In the genomic region with DNA sequence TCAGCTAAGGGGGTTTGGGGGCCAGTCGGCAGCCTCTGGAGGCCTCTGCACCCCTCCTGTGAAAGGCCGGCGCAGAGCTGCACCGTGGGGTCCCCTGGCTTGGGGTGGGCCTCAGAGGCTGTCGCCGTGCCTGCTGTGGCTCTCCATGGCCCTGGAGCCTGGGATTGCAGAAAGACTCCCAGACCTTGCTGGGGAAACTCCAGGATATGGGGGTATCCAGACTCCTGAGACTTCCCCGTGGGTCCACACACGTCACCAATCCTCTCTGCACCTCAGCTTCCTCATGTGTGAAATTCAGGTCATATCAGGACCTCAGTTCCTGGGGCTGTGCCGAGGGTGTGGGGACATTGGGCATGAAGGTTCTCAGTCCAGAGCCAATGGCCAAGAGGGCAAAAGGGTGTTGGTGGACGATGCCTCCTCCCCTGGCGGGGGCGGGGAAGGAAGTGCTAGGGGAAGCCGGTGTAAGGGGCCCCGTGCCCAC, we compare ENCODE assay signal across 22 cellular contexts.
DNase-seq lines count a peak whose midpoint lies in the region; ATAC-seq and TF ChIP-seq lines count a peak whose summit lies in the region.
"Had no signal": no experiment of that assay in that cellular context is flagged by ENCODE, and none has a peak within 500 bp of the region (broad histone marks: within the 10 kb centered on the region; RNA-seq: fewer than 3 reads in every experiment).

No MANE protein-coding gene starts in this region.

- H3K36me3 ChIP-seq in mucosa of descending colon (ENCODE audit: low read depth) (no peaks in the 10 kb centered on the region), upper lobe of right lung (no peaks in the 10 kb centered on the region), HAP-1 (replicated peaks) (no peaks in the 10 kb centered on the region)

- H3K4me3 ChIP-seq in mucosa of descending colon: no peak overlapping the region
- no peak overlapping the region for H3K4me3 ChIP-seq in upper lobe of right lung
- H3K4me3 ChIP-seq in HAP-1: no peak overlapping the region
- H3K4me3 ChIP-seq: psoas muscle, SK-N-MC had no signal

- no peaks in the 10 kb centered on the region for H3K4me1 ChIP-seq in mucosa of descending colon (ENCODE audit: low read depth)
- no peaks in the 10 kb centered on the region for H3K4me1 ChIP-seq in upper lobe of right lung
- no peaks in the 10 kb centered on the region for H3K4me1 ChIP-seq in HAP-1
- H3K4me1 ChIP-seq: foreskin keratinocyte, psoas muscle had no signal

- peaks cover 9% of the 10 kb centered on the region for H3K4me1 Mint-ChIP-seq in activated naive CD8-positive, alpha-beta T cell treated with anti-CD3 and anti-CD28 coated beads, Interleukin-2, amount 10 ng/mL, durations not matched to agents 7 days and 5 days
- H3K4me1 Mint-ChIP-seq in activated naive CD8-positive, alpha-beta T cell treated with anti-CD3 and anti-CD28 coated beads, Interleukin-2, amount 50 U/mL, for 24 hours: peaks cover 5% of the 10 kb centered on the region

- H3K4me3 Mint-ChIP-seq in activated naive CD8-positive, alpha-beta T cell treated with anti-CD3 and anti-CD28 coated beads, Interleukin-2, amount 10 ng/mL, durations not matched to agents 7 days and 5 days: no peak overlapping the region
- no peak overlapping the region for H3K4me3 Mint-ChIP-seq in activated naive CD8-positive, alpha-beta T cell treated with anti-CD3 and anti-CD28 coated beads, Interleukin-2, amount 50 U/mL, for 24 hours
- H3K4me3 Mint-ChIP-seq: activated T-helper 1 cell treated with anti-CD3 and anti-CD28 coated beads, Interleukin-12 subunit alpha, Interleukin-12 subunit beta, Interleukin-2, Interleukin-4 antibody, amounts not matched to agents 30 ng/mL and 10 ng/mL and 1 ng/mL, durations not matched to agents 14 hours and 24 hours and 36 hours; CD4-positive, CD25-positive, alpha-beta regulatory T cell; stimulated activated naive B cell treated with anti-CD40 and anti-IgM and Interleukin-4, amounts not matched to agents 10 μg/mL and 1 μg/mL and 100 μg/mL, for 72 hours; T-helper 17 cell had no signal

- POLR2A ChIA-PET in activated naive CD8-positive, alpha-beta T cell treated with anti-CD3 and anti-CD28 coated beads, Interleukin-2, amount 10 ng/mL, durations not matched to agents 7 days and 5 days (lab: Charles Lee): no interaction called here

- no peaks in the 10 kb centered on the region for H3K9me3 Mint-ChIP-seq in activated naive CD8-positive, alpha-beta T cell treated with anti-CD3 and anti-CD28 coated beads, Interleukin-2, amount 10 ng/mL, durations not matched to agents 7 days and 5 days
- H3K9me3 Mint-ChIP-seq in activated naive CD8-positive, alpha-beta T cell treated with anti-CD3 and anti-CD28 coated beads, Interleukin-2, amount 50 U/mL, for 24 hours: no peaks in the 10 kb centered on the region
- H3K9me3 Mint-ChIP-seq: activated T-helper 1 cell treated with anti-CD3 and anti-CD28 coated beads, Interleukin-12 subunit alpha, Interleukin-12 subunit beta, Interleukin-2, Interleukin-4 antibody, amounts not matched to agents 30 ng/mL and 10 ng/mL and 1 ng/mL, durations not matched to agents 14 hours and 24 hours and 36 hours; CD4-positive, CD25-positive, alpha-beta regulatory T cell; stimulated activated naive B cell treated with anti-CD40 and anti-IgM and Interleukin-4, amounts not matched to agents 10 μg/mL and 1 μg/mL and 100 μg/mL, for 72 hours had no signal

- H3K9me3 ChIP-seq in mucosa of descending colon (no peaks in the 10 kb centered on the region), upper lobe of right lung (no peaks in the 10 kb centered on the region), HAP-1 (no peaks in the 10 kb centered on the region)
- H3K9me3 ChIP-seq: psoas muscle had no signal

- intact Hi-C loops in cardiac septum (cut with DNase I) (no loop called here), mucosa of descending colon (cut with DNase I, micrococcal nuclease) (no loop called here), upper lobe of right lung (cut with DNase I) (no loop called here)

- H3K27me3 ChIP-seq in upper lobe of right lung (no peaks in the 10 kb centered on the region), HAP-1 (ENCODE audit: low read depth) (no peaks in the 10 kb centered on the region)

- in situ Hi-C loops in HAP-1 (cut with MboI; ENCODE audit: low sequenced_read_pairs): no loop called here

- no peaks in the 10 kb centered on the region for H3K36me3 Mint-ChIP-seq in activated naive CD8-positive, alpha-beta T cell treated with anti-CD3 and anti-CD28 coated beads, Interleukin-2, amount 10 ng/mL, durations not matched to agents 7 days and 5 days
- no peaks in the 10 kb centered on the region for H3K36me3 Mint-ChIP-seq in activated naive CD8-positive, alpha-beta T cell treated with anti-CD3 and anti-CD28 coated beads, Interleukin-2, amount 50 U/mL, for 24 hours (ENCODE audit: low read depth)
- H3K36me3 Mint-ChIP-seq: CD4-positive, CD25-positive, alpha-beta regulatory T cell had no signal

- H3K27ac ChIP-seq in upper lobe of right lung: no peak overlapping the region
- H3K27ac ChIP-seq: foreskin keratinocyte, psoas muscle, SK-N-MC had no signal

- no peaks in the 10 kb centered on the region for H3K27me3 Mint-ChIP-seq in activated naive CD8-positive, alpha-beta T cell treated with anti-CD3 and anti-CD28 coated beads, Interleukin-2, amount 10 ng/mL, durations not matched to agents 7 days and 5 days
- H3K27me3 Mint-ChIP-seq in activated naive CD8-positive, alpha-beta T cell treated with anti-CD3 and anti-CD28 coated beads, Interleukin-2, amount 50 U/mL, for 24 hours: no peaks in the 10 kb centered on the region
- H3K27me3 Mint-ChIP-seq: CD4-positive, CD25-positive, alpha-beta regulatory T cell; stimulated activated naive B cell treated with anti-CD40 and anti-IgM and Interleukin-4, amounts not matched to agents 10 μg/mL and 1 μg/mL and 100 μg/mL, for 72 hours; T-helper 17 cell had no signal

- H3K27ac Mint-ChIP-seq in activated naive CD8-positive, alpha-beta T cell treated with anti-CD3 and anti-CD28 coated beads, Interleukin-2, amount 10 ng/mL, durations not matched to agents 7 days and 5 days: no peak overlapping the region
- no peak overlapping the region for H3K27ac Mint-ChIP-seq in activated naive CD8-positive, alpha-beta T cell treated with anti-CD3 and anti-CD28 coated beads, Interleukin-2, amount 50 U/mL, for 24 hours
- H3K27ac Mint-ChIP-seq: activated T-helper 1 cell treated with anti-CD3 and anti-CD28 coated beads, Interleukin-12 subunit alpha, Interleukin-12 subunit beta, Interleukin-2, Interleukin-4 antibody, amounts not matched to agents 30 ng/mL and 10 ng/mL and 1 ng/mL, durations not matched to agents 14 hours and 24 hours and 36 hours; CD4-positive, CD25-positive, alpha-beta regulatory T cell; stimulated activated naive B cell treated with anti-CD40 and anti-IgM and Interleukin-4, amounts not matched to agents 10 μg/mL and 1 μg/mL and 100 μg/mL, for 72 hours; T-helper 17 cell had no signal

- no peak for TF ChIP-seq CTCF in mucosa of descending colon (IDR thresholded peaks at IDR 0.05)
- no peak for TF ChIP-seq CTCF in upper lobe of right lung (IDR thresholded peaks at IDR 0.05)

- no peak for ATAC-seq in activated naive CD8-positive, alpha-beta T cell treated with anti-CD3 and anti-CD28 coated beads, Interleukin-2, amount 10 ng/mL, durations not matched to agents 7 days and 5 days (ENCODE audit: low read depth)
- ATAC-seq in activated naive CD8-positive, alpha-beta T cell treated with anti-CD3 and anti-CD28 coated beads, Interleukin-2, amount 50 U/mL, for 24 hours: no peak
- ATAC-seq in mucosa of descending colon (no peak), upper lobe of right lung (no peak), HG03432 (IDR thresholded peaks at IDR 0.05; ENCODE audit: unreplicated experiment) (no peak)
- ATAC-seq: esophagus mucosa; foreskin keratinocyte; HCT116; psoas muscle; stimulated activated naive B cell treated with anti-CD40 and anti-IgM and Interleukin-4, amounts not matched to agents 10 μg/mL and 1 μg/mL and 100 μg/mL, for 72 hours; T-helper 17 cell had no signal

- DNase-seq in activated naive CD8-positive, alpha-beta T cell treated with anti-CD3 and anti-CD28 coated beads, Interleukin-2, amount 10 ng/mL, durations not matched to agents 7 days and 5 days: peak; percentile 26
- no peak for DNase-seq in activated naive CD8-positive, alpha-beta T cell treated with anti-CD3 and anti-CD28 coated beads, Interleukin-2, amount 50 U/mL, for 24 hours
- DNase-seq in cardiac septum (ENCODE audit: low spot score): peak; percentile 41
- peak in 2 of 3 donors; percentile 9 to 22 for DNase-seq in mucosa of descending colon
- peak; percentile 55 for DNase-seq in upper lobe of right lung
- DNase-seq in NCI-H526 treated with DMSO at 0.1 percent for 48 hours (lab: John Stamatoyannopoulos, UW): no peak
- DNase-seq in HAP-1 (ENCODE audit: low spot score in 2 of 2): no peak
- DNase-seq: activated CD8-positive, alpha-beta memory T cell treated with anti-CD3 and anti-CD28 coated beads for 24 hours; CD4-positive, CD25-positive, alpha-beta regulatory T cell; effector memory CD4-positive, alpha-beta T cell; foreskin keratinocyte; NCI-H1105 treated with DMSO at 0.1 percent for 48 hours; NCI-H2029; small intestine; stimulated activated naive B cell treated with anti-CD40 and anti-IgM and Interleukin-4, amounts not matched to agents 10 μg/mL and 1 μg/mL and 100 μg/mL, for 72 hours had no signal

Comparison
In these comparisons a context has a peak if more than half of its experiments do, and no peak if none do; other contexts are left out.
1. DNase-seq: peak in activated naive CD8-positive, alpha-beta T cell treated with anti-CD3 and anti-CD28 coated beads, Interleukin-2, amount 10 ng/mL, durations not matched to agents 7 days and 5 days (single experiment), cardiac septum (single experiment), mucosa of descending colon (2 of 3) and upper lobe of right lung (single experiment); none in activated naive CD8-positive, alpha-beta T cell treated with anti-CD3 and anti-CD28 coated beads, Interleukin-2, amount 50 U/mL, for 24 hours (single experiment), NCI-H526 treated with DMSO at 0.1 percent for 48 hours (single experiment) and HAP-1 (0 of 2).